In the genomic region with DNA sequence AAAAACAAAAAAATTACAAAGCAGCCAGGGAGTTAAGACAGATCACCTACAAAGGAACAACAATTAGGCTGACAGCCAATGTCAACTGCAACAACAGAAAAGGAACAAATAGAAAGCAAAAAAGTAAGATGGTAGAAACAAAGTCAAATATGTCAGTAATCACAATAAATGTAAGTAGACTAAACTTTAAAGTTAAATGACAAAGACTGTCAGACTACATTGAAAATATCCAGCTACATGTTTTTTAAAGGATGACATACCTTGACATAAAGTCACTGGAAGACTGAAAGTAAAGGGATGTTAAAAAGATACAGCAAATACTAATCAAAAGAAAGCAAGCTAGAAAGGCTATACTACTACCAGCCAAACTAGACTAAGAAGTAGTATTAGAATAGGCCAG, we compare ENCODE assay signal across 19 cellular contexts. TPM values are rescaled to one million over a fixed set of nuclear protein-coding genes. Genes with fewer than 3 reads are reported as not detected.
DNase-seq lines count a peak whose midpoint lies in the region; ATAC-seq and TF ChIP-seq lines count a peak whose summit lies in the region.
"Had no signal": no experiment of that assay in that cellular context is flagged by ENCODE, and none has a peak within 500 bp of the region (broad histone marks: within the 10 kb centered on the region; RNA-seq: fewer than 3 reads in every experiment).

No MANE protein-coding gene starts in this region.

- H3K4me2 ChIP-seq in osteoblast (ENCODE audit: insufficient read depth, low read length) = no peak overlapping the region
- H3K4me2 ChIP-seq: A549; BLaER1 treated with 17β-estradiol and CSF1 and Interleukin-3, amounts not matched to agents 10 nM and 100 nM had no signal

- peaks cover 35% of the 10 kb centered on the region for H3K36me3 Mint-ChIP-seq in stimulated activated naive CD8-positive, alpha-beta T cell treated with anti-CD3 and anti-CD28 coated beads, Interleukin-15, Interleukin-2, amounts not matched to agents 100 ng/mL and 50 ng/mL, for 24 hours (ENCODE audit: low read depth)
- H3K36me3 Mint-ChIP-seq in dendritic cell treated with granulocyte-macrophage colony-stimulating factor and Interleukin-4, amounts not matched to agents 40 ng/mL and 50 ng/mL, for 4 days (ENCODE audit: low read depth) = peaks cover 47% of the 10 kb centered on the region

- no peak overlapping the region for H3K4me3 ChIP-seq in osteoblast (ENCODE audit: insufficient read depth, low read length)
- H3K4me3 ChIP-seq: A549; BLaER1 treated with 17β-estradiol and CSF1 and Interleukin-3, amounts not matched to agents 10 nM and 100 nM had no signal

- H3K36me3 ChIP-seq in osteoblast (ENCODE audit: insufficient read depth, low read length) = no peaks in the 10 kb centered on the region

- no peak for ATAC-seq in stimulated activated naive CD8-positive, alpha-beta T cell treated with anti-CD3 and anti-CD28 coated beads, Interleukin-15, amount 100 ng/mL, for 72 hours
- ATAC-seq: A549; CD8-positive, alpha-beta T cell had no signal

- no peak for TF ChIP-seq CTCF in osteoblast (IDR thresholded peaks at IDR 0.05; ENCODE audit: extremely low read depth, low read depth, low read length)

- H4K20me1 ChIP-seq in osteoblast (ENCODE audit: insufficient read depth, low read length) = no peaks in the 10 kb centered on the region
- H4K20me1 ChIP-seq: BLaER1 treated with 17β-estradiol and CSF1 and Interleukin-3, amounts not matched to agents 10 nM and 100 nM had no signal

- H3K27ac ChIP-seq in osteoblast (ENCODE audit: low read depth, low read length) = no peak overlapping the region
- H3K27ac ChIP-seq: 22Rv1; A549; BLaER1 treated with 17β-estradiol and CSF1 and Interleukin-3, amounts not matched to agents 10 nM and 100 nM; C4-2B had no signal

- peaks cover 10% of the 10 kb centered on the region for H3K9me3 Mint-ChIP-seq in stimulated activated naive CD8-positive, alpha-beta T cell treated with anti-CD3 and anti-CD28 coated beads, Interleukin-15, Interleukin-2, amounts not matched to agents 100 ng/mL and 50 ng/mL, for 24 hours
- peaks cover 7 to 11% of the 10 kb centered on the region in 2 donors for H3K9me3 Mint-ChIP-seq in stimulated activated naive CD8-positive, alpha-beta T cell treated with anti-CD3 and anti-CD28 coated beads, Interleukin-15, amount 100 ng/mL, for 72 hours
- H3K9me3 Mint-ChIP-seq in dendritic cell treated with granulocyte-macrophage colony-stimulating factor and Interleukin-4, amounts not matched to agents 40 ng/mL and 50 ng/mL, for 4 days = peaks cover 15% of the 10 kb centered on the region

- no peak for DNase-seq in stimulated activated naive CD8-positive, alpha-beta T cell treated with anti-CD3 and anti-CD28 coated beads, Interleukin-15, amount 100 ng/mL, for 72 hours
- DNase-seq in osteoblast (ENCODE audit: insufficient read length, low spot score, missing footprints) (peak; percentile 42), NCI-H226 (no peak)
- no peak for DNase-seq in activated CD8-positive, alpha-beta memory T cell treated with anti-CD3 and anti-CD28 coated beads, Interleukin-2, amount 50 U/mL, for 48 hours
- DNase-seq: AML-193; Caco-2; Calu3; CD4-positive, alpha-beta T cell; CD8-positive, alpha-beta T cell; DMS79 treated with DMSO at 0.1 percent for 48 hours; GF-D8 had no signal

- no peaks in the 10 kb centered on the region for H3K4me1 ChIP-seq in osteoblast (ENCODE audit: insufficient read depth, low read length)
- H3K4me1 ChIP-seq: A549; BLaER1 treated with 17β-estradiol and CSF1 and Interleukin-3, amounts not matched to agents 10 nM and 100 nM; Caco-2 had no signal

- H3K27ac Mint-ChIP-seq in stimulated activated naive CD8-positive, alpha-beta T cell treated with anti-CD3 and anti-CD28 coated beads, Interleukin-15, Interleukin-2, amounts not matched to agents 100 ng/mL and 50 ng/mL, for 24 hours = peak overlapping the region; percentile 2
- no peak overlapping the region for H3K27ac Mint-ChIP-seq in stimulated activated naive CD8-positive, alpha-beta T cell treated with anti-CD3 and anti-CD28 coated beads, Interleukin-15, amount 100 ng/mL, for 72 hours
- peak overlapping the region; percentile 15 for H3K27ac Mint-ChIP-seq in dendritic cell treated with granulocyte-macrophage colony-stimulating factor and Interleukin-4, amounts not matched to agents 40 ng/mL and 50 ng/mL, for 4 days
- H3K27ac Mint-ChIP-seq: B cell; CD4-positive, alpha-beta T cell had no signal

- no peaks in the 10 kb centered on the region for H3K27me3 Mint-ChIP-seq in stimulated activated naive CD8-positive, alpha-beta T cell treated with anti-CD3 and anti-CD28 coated beads, Interleukin-15, Interleukin-2, amounts not matched to agents 100 ng/mL and 50 ng/mL, for 24 hours
- no peaks in the 10 kb centered on the region for H3K27me3 Mint-ChIP-seq in stimulated activated naive CD8-positive, alpha-beta T cell treated with anti-CD3 and anti-CD28 coated beads, Interleukin-15, amount 100 ng/mL, for 72 hours
- no peaks in the 10 kb centered on the region for H3K27me3 Mint-ChIP-seq in dendritic cell treated with granulocyte-macrophage colony-stimulating factor and Interleukin-4, amounts not matched to agents 40 ng/mL and 50 ng/mL, for 4 days
- H3K27me3 Mint-ChIP-seq: B cell; CD4-positive, alpha-beta T cell had no signal

- H3K9me3 ChIP-seq in osteoblast (ENCODE audit: low read depth, low read length) = peaks cover 5% of the 10 kb centered on the region
- H3K9me3 ChIP-seq: A549, Caco-2 had no signal

- H2AFZ ChIP-seq in osteoblast (ENCODE audit: low read length) = no peak overlapping the region

- intact Hi-C loops in dendritic cell treated with granulocyte-macrophage colony-stimulating factor and Interleukin-4, amounts not matched to agents 40 ng/mL and 50 ng/mL, for 4 days (cut with micrococcal nuclease) = no loop called here

- H3K4me1 Mint-ChIP-seq in stimulated activated naive CD8-positive, alpha-beta T cell treated with anti-CD3 and anti-CD28 coated beads, Interleukin-15, Interleukin-2, amounts not matched to agents 100 ng/mL and 50 ng/mL, for 24 hours (ENCODE audit: low read depth) = peaks cover 3% of the 10 kb centered on the region
- H3K4me1 Mint-ChIP-seq in stimulated activated naive CD8-positive, alpha-beta T cell treated with anti-CD3 and anti-CD28 coated beads, Interleukin-15, amount 100 ng/mL, for 72 hours = no peaks in the 10 kb centered on the region
- peaks cover 19% of the 10 kb centered on the region for H3K4me1 Mint-ChIP-seq in dendritic cell treated with granulocyte-macrophage colony-stimulating factor and Interleukin-4, amounts not matched to agents 40 ng/mL and 50 ng/mL, for 4 days (ENCODE audit: low read depth)
- H3K4me1 Mint-ChIP-seq: B cell had no signal

- no peaks in the 10 kb centered on the region for H3K27me3 ChIP-seq in osteoblast (ENCODE audit: insufficient read depth, low read length)
- H3K27me3 ChIP-seq: BLaER1 treated with 17β-estradiol and CSF1 and Interleukin-3, amounts not matched to agents 10 nM and 100 nM had no signal

- no peaks in the 10 kb centered on the region for H3K79me2 ChIP-seq in osteoblast (ENCODE audit: insufficient read depth, low read length)

- H3K4me3 Mint-ChIP-seq in stimulated activated naive CD8-positive, alpha-beta T cell treated with anti-CD3 and anti-CD28 coated beads, Interleukin-15, Interleukin-2, amounts not matched to agents 100 ng/mL and 50 ng/mL, for 24 hours = no peak overlapping the region
- no peak overlapping the region for H3K4me3 Mint-ChIP-seq in stimulated activated naive CD8-positive, alpha-beta T cell treated with anti-CD3 and anti-CD28 coated beads, Interleukin-15, amount 100 ng/mL, for 72 hours
- H3K4me3 Mint-ChIP-seq in dendritic cell treated with granulocyte-macrophage colony-stimulating factor and Interleukin-4, amounts not matched to agents 40 ng/mL and 50 ng/mL, for 4 days = no peak overlapping the region
- H3K4me3 Mint-ChIP-seq: B cell; CD4-positive, alpha-beta T cell; CD8-positive, alpha-beta T cell had no signal

RNA-seq across cellular contexts. Expression of a gene that starts 14.9 kb away (rescaled TPM):
- total RNA-seq in osteoblast = 13.8 and 15.9 TPM in 2 replicates

RNA-seq across cellular contexts. Expression of a gene that starts 46.7 kb away (rescaled TPM):
- 0.29 and 0.36 TPM in 2 replicates for total RNA-seq in osteoblast
- total RNA-seq: A172 had no signal

RNA-seq across cellular contexts. Expression of a gene that starts 59.6 kb away (rescaled TPM):
- total RNA-seq in osteoblast = 5.4 and 5.6 TPM in 2 replicates

Comparison
In these comparisons a context has a peak if more than half of its experiments do, and no peak if none do; other contexts are left out.
1. H3K27ac Mint-ChIP-seq: peak in stimulated activated naive CD8-positive, alpha-beta T cell treated with anti-CD3 and anti-CD28 coated beads, Interleukin-15, Interleukin-2, amounts not matched to agents 100 ng/mL and 50 ng/mL, for 24 hours (single experiment) and dendritic cell treated with granulocyte-macrophage colony-stimulating factor and Interleukin-4, amounts not matched to agents 40 ng/mL and 50 ng/mL, for 4 days (single experiment); none in stimulated activated naive CD8-positive, alpha-beta T cell treated with anti-CD3 and anti-CD28 coated beads, Interleukin-15, amount 100 ng/mL, for 72 hours (0 of 2).